In genomic region chrX:110204986-110205385, GRCh38 we compare ENCODE assay signal across 16 cellular contexts.
DNase-seq lines count a peak whose midpoint lies in the region; ATAC-seq and TF ChIP-seq lines count a peak whose summit lies in the region.
"Had no signal": no experiment of that assay in that cellular context is flagged by ENCODE, and none has a peak within 500 bp of the region (broad histone marks: within the 10 kb centered on the region; RNA-seq: fewer than 3 reads in every experiment).

No MANE protein-coding gene starts in this region.

- H3K27ac Mint-ChIP-seq in CD4-positive, alpha-beta memory T cell: peak overlapping the region in 1 of 7 donors; percentile 9

- TF ChIP-seq CTCF in HEK293 (tag by site-specific recombination; IDR thresholded peaks at IDR 0.05): no peak
- no peak for TF ChIP-seq CTCF in astrocyte of the spinal cord (IDR thresholded peaks at IDR 0.05; ENCODE audit: low read depth, low read length)

- peaks cover 3 to 6% (median 5%) of the 10 kb centered on the region in 4 donors for H3K4me1 Mint-ChIP-seq in CD4-positive, alpha-beta memory T cell

- in situ Hi-C loops in astrocyte of the spinal cord (cut with HindIII; ENCODE audit: low sequenced_read_pairs) (no loop called here), G401 (cut with HindIII; ENCODE audit: low sequenced_read_pairs) (no loop called here)

- no peaks in the 10 kb centered on the region for H3K9me3 ChIP-seq in HEK293 (ENCODE audit: control insufficient read depth, insufficient read depth, low read depth, low read length)
- no peaks in the 10 kb centered on the region for H3K9me3 ChIP-seq in CD4-positive, alpha-beta memory T cell (ENCODE audit: control insufficient read depth in 1 of 2, low read length in 2 of 2)

- POLR2A ChIA-PET in HEK293 (lab: Yijun Ruan, JAX): no interaction called here
- POLR2A ChIA-PET in CD4-positive, alpha-beta memory T cell (lab: Charles Lee; ENCODE audit: partially characterized antibody): no interaction called here

- no peaks in the 10 kb centered on the region for H3K9me3 Mint-ChIP-seq in CD4-positive, alpha-beta memory T cell
- H3K9me3 Mint-ChIP-seq: CD8-positive, alpha-beta memory T cell had no signal

- H3K4me3 Mint-ChIP-seq in CD4-positive, alpha-beta memory T cell: no peak overlapping the region
- H3K4me3 Mint-ChIP-seq: CD8-positive, alpha-beta memory T cell had no signal

- no peaks in the 10 kb centered on the region for H3K4me1 ChIP-seq in HEK293 (ENCODE audit: control insufficient read depth, insufficient read depth, low read length)
- no peaks in the 10 kb centered on the region for H3K4me1 ChIP-seq in CD4-positive, alpha-beta memory T cell (ENCODE audit: insufficient read depth, low read length)

- CTCF ChIA-PET in HEK293 (lab: Yijun Ruan, JAX): interaction anchor here (0.6 kb wide), 1 partner anchor 206 kb away, joined by 5 read pairs; no protein-coding TSS in a partner anchor
- CTCF ChIA-PET in CD4-positive, alpha-beta memory T cell (lab: Charles Lee; ENCODE audit: partially characterized antibody): no interaction called here

- H3K36me3 ChIP-seq in HEK293 (ENCODE audit: control insufficient read depth in 2 of 2, insufficient read depth in 1 of 2, low read length in 2 of 2): no peaks in the 10 kb centered on the region
- peaks cover 2% of the 10 kb centered on the region for H3K36me3 ChIP-seq in CD4-positive, alpha-beta memory T cell (ENCODE audit: insufficient read depth, low read length)

- no peak for ATAC-seq in GM21737 (IDR thresholded peaks at IDR 0.05; ENCODE audit: unreplicated experiment)
- ATAC-seq: K562 had no signal

- peak; percentile 38 for DNase-seq in AG20443 (ENCODE audit: low spot score)
- DNase-seq in astrocyte of the spinal cord (ENCODE audit: low read depth, low spot score): peak; percentile 84
- peak; percentile 28 for DNase-seq in kidney tubule cell (ENCODE audit: low spot score)
- no peak for DNase-seq in GF-D8 (lab: John Stamatoyannopoulos, UW)
- no peak for DNase-seq in CD4-positive, alpha-beta memory T cell
- DNase-seq in G401 (ENCODE audit: low spot score): no peak
- DNase-seq: CD8-positive, alpha-beta memory T cell; glutamatergic neuron; NCI-H187 treated with DMSO at 0.1 percent for 48 hours; NCI-H69; retina; Right ventricle myocardium superior; substantia nigra had no signal

- no peak overlapping the region for H3K27ac ChIP-seq in HEK293 (ENCODE audit: extremely low read depth, low read depth, low read length)
- H3K27ac ChIP-seq in CD4-positive, alpha-beta memory T cell (ENCODE audit: low read depth, low read length): no peak overlapping the region

- no peak overlapping the region for H3K4me3 ChIP-seq in HEK293 (ENCODE audit: low read depth, low read length)
- no peak overlapping the region for H3K4me3 ChIP-seq in astrocyte of the spinal cord (ENCODE audit: low read depth, low read length)
- no peak overlapping the region for H3K4me3 ChIP-seq in CD4-positive, alpha-beta memory T cell (ENCODE audit: low read length in 2 of 2)
- H3K4me3 ChIP-seq: K562 had no signal

- H3K27me3 ChIP-seq in CD4-positive, alpha-beta memory T cell (ENCODE audit: insufficient read depth, low read length): no peaks in the 10 kb centered on the region

- peaks cover 0 to 11% of the 10 kb centered on the region in 2 donors for H3K36me3 Mint-ChIP-seq in CD4-positive, alpha-beta memory T cell

- no peaks in the 10 kb centered on the region for H3K27me3 Mint-ChIP-seq in CD4-positive, alpha-beta memory T cell
- H3K27me3 Mint-ChIP-seq: CD8-positive, alpha-beta memory T cell had no signal

- intact Hi-C loops in CD4-positive, alpha-beta memory T cell (cut with micrococcal nuclease): no loop called here

TF ChIP-seq in HEK293, 187 proteins besides CTCF, POLR2A, EP300 and RAD21:
- TF ChIP-seq ZNF449 (tag by site-specific recombination; IDR thresholded peaks at IDR 0.05) (peak; percentile 93), ZNF624 (tag by site-specific recombination; IDR thresholded peaks at IDR 0.05) (no peak)

Comparison
In these comparisons a context has a peak if more than half of its experiments do, and no peak if none do; other contexts are left out.
1. DNase-seq: peak in AG20443 (single experiment), astrocyte of the spinal cord (single experiment) and kidney tubule cell (single experiment); none in GF-D8 (single experiment), CD4-positive, alpha-beta memory T cell (0 of 5) and G401 (single experiment).